In the genomic region with DNA sequence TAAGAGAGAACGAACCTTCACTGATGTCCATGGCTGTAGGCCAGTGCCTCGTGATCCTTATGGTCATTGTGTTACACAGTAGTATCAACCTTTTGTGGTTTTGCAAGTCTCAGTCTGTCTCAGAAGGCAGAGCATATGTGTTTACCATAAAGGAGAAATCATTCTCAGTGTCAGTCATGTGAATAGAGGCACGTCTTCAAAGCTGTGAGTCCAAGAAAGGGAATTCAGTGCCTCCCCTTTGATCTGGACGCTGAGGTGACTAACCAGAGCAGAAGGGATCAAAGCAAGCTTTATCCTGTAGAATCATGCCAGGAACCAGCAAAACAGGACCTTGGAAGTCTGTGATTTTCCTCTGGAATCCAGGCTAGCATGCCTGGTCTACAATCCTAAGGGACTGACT, we compare ENCODE assay signal across 17 cellular contexts.
DNase-seq lines count a peak whose midpoint lies in the region; ATAC-seq, FAIRE-seq and TF ChIP-seq lines count a peak whose summit lies in the region.
"Had no signal": no experiment of that assay in that cellular context is flagged by ENCODE, and none has a peak within 500 bp of the region (broad histone marks: within the 10 kb centered on the region; RNA-seq: fewer than 3 reads in every experiment).

No MANE protein-coding gene starts in this region.

- H2BK120ac ChIP-seq in trophoblast cell (ENCODE audit: insufficient read depth, low read length, poor library complexity) = no peak overlapping the region

- no peak for ATAC-seq in GM19328 (IDR thresholded peaks at IDR 0.05; ENCODE audit: unreplicated experiment)

- no peak overlapping the region for H2AK5ac ChIP-seq in trophoblast cell (ENCODE audit: low read length)

- H3K79me2 ChIP-seq in trophoblast cell (ENCODE audit: control insufficient read depth, insufficient read depth, low read length, poor library complexity) = no peaks in the 10 kb centered on the region

- H3K18ac ChIP-seq in trophoblast cell (ENCODE audit: low read length) = no peak overlapping the region

- H2BK5ac ChIP-seq in trophoblast cell (ENCODE audit: low read depth, low read length, poor library complexity) = no peak overlapping the region

- H3K4me3 ChIP-seq in bronchial epithelial cell (ENCODE audit: low read depth, low read length) (no peak overlapping the region), trophoblast cell (ENCODE audit: low read depth, low read length) (no peak overlapping the region)

- H3K27me3 ChIP-seq in bronchial epithelial cell (ENCODE audit: control insufficient read depth, insufficient read depth, low read length) (no peaks in the 10 kb centered on the region), trophoblast cell (ENCODE audit: insufficient read depth, low read length) (no peaks in the 10 kb centered on the region)

- peak; percentile 93 for FAIRE-seq in bronchial epithelial cell (lab: Jason Lieb, UNC)
- FAIRE-seq: GM12891, H54, HTR-8/SVneo had no signal

- no peak overlapping the region for H3K4me3 Mint-ChIP-seq in nephron progenitor cell

- H3K27ac ChIP-seq in trophoblast cell (ENCODE audit: low read depth, low read length) = peak overlapping the region; percentile 52

- no peak overlapping the region for H3K4me2 ChIP-seq in trophoblast cell (ENCODE audit: low read length)

- H3K27ac Mint-ChIP-seq in nephron progenitor cell = no peak overlapping the region

- H3K9ac ChIP-seq in trophoblast cell (ENCODE audit: low read length) = no peak overlapping the region

- no peaks in the 10 kb centered on the region for H3K9me3 Mint-ChIP-seq in nephron progenitor cell

- no peaks in the 10 kb centered on the region for H3K36me3 Mint-ChIP-seq in nephron progenitor cell (ENCODE audit: low read depth)

- H3K9me3 ChIP-seq in trophoblast cell (ENCODE audit: insufficient read depth, low read depth, low read length) = peaks cover 2% of the 10 kb centered on the region

- H4K12ac ChIP-seq in trophoblast cell (ENCODE audit: low read depth, low read length) = no peak overlapping the region

- WGBS in trophoblast cell (ENCODE audit: extremely low coverage, insufficient coverage, insufficient read length) = no CpG with 5 or more reads among the region's 4 CpGs

- H3K79me1 ChIP-seq in trophoblast cell (ENCODE audit: low read length) = peaks cover 7% of the 10 kb centered on the region

- H3K27me3 Mint-ChIP-seq in nephron progenitor cell (ENCODE audit: low read depth, poor library complexity) = no peaks in the 10 kb centered on the region

- no peak overlapping the region for H2BK12ac ChIP-seq in trophoblast cell (ENCODE audit: low read length)

- no peak overlapping the region for H3K4ac ChIP-seq in trophoblast cell (ENCODE audit: low read depth, low read length)

- H4K8ac ChIP-seq in trophoblast cell (ENCODE audit: low read depth, low read length) = no peak overlapping the region

- no peaks in the 10 kb centered on the region for H3K4me1 Mint-ChIP-seq in nephron progenitor cell

- H2AFZ ChIP-seq in trophoblast cell (ENCODE audit: insufficient read depth, low read length, poor library complexity) = no peak overlapping the region

- H3K23ac ChIP-seq in trophoblast cell (ENCODE audit: low read length) = no peak overlapping the region

- peak; percentile 36 for DNase-seq in ELR (ENCODE audit: low read depth)
- peak; percentile 37 for DNase-seq in OCI-M1 (lab: John Stamatoyannopoulos, UW)
- peak; percentile 99 for DNase-seq in bronchial epithelial cell (ENCODE audit: low read depth)
- peak; percentile 88 to 96 for DNase-seq in trophoblast cell
- no peak for DNase-seq in GOT3 (lab: John Stamatoyannopoulos, UW)
- DNase-seq in nephron progenitor cell = no peak
- DNase-seq: C1 segment of cervical spinal cord; DMS 273 treated with DMSO at 0.1 percent for 48 hours; GF-D8; NCI-H1417 treated with DMSO at 0.1 percent for 48 hours; NCI-H2171; NCI-H446; NK-92 treated with Interleukin-12 subunit alpha and Interleukin-12 subunit beta, amount 100 ng/mL, for 24 hours had no signal

- H3K36me3 ChIP-seq in bronchial epithelial cell (ENCODE audit: control insufficient read depth, insufficient read depth, low read length) (no peaks in the 10 kb centered on the region), trophoblast cell (ENCODE audit: control insufficient read depth in 1 of 2, insufficient read depth in 2 of 2, low read length in 2 of 2) (no peaks in the 10 kb centered on the region)

- no peak overlapping the region for H4K91ac ChIP-seq in trophoblast cell (ENCODE audit: low read depth, low read length)

- H3K14ac ChIP-seq in trophoblast cell (ENCODE audit: low read length) = no peak overlapping the region

- TF ChIP-seq CTCF in bronchial epithelial cell (IDR thresholded peaks at IDR 0.05; ENCODE audit: insufficient read depth, low read length, severe bottlenecking) (no peak), nephron progenitor cell (IDR thresholded peaks at IDR 0.05) (no peak)

- H3K4me1 ChIP-seq in trophoblast cell (ENCODE audit: control insufficient read depth in 1 of 2, insufficient read depth in 2 of 2, low read length in 2 of 2) = peaks cover 8 to 9% of the 10 kb centered on the region in 2 experiments

Comparison
In these comparisons a context has a peak if more than half of its experiments do, and no peak if none do; other contexts are left out.
1. DNase-seq: peak in ELR (single experiment), OCI-M1 (single experiment), bronchial epithelial cell (single experiment) and trophoblast cell (2 of 2); none in GOT3 (single experiment) and nephron progenitor cell (single experiment).